ENCODE assay signal across 9 cellular contexts in the genomic region with DNA sequence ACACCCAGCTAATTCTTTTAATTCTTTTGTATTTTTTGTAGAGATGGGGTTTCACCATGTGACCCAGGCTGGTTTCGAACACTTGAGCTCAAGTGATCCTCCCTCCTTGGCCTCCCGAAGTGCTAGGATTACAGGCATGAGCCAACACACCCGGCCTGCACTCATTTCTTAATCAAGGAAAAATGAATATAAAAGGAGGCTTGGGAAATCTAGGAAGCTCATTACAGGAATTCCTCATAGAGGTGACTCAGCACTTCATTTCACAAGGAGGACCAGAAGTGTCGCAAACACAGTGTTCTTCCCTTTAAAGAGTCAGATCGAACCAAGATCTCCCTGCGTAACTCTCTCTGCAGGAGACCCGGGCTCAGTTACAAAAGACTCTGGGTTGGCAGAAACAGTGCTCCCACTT. TPM values are rescaled to one million over a fixed set of nuclear protein-coding genes. Genes with fewer than 3 reads are reported as not detected.
DNase-seq lines count a peak whose midpoint lies in the region; ATAC-seq, FAIRE-seq and TF ChIP-seq lines count a peak whose summit lies in the region.
"Had no signal": no experiment of that assay in that cellular context is flagged by ENCODE, and none has a peak within 500 bp of the region (broad histone marks: within the 10 kb centered on the region; RNA-seq: fewer than 3 reads in every experiment).

No MANE protein-coding gene starts in this region.

- no peak overlapping the region for H3K4me3 ChIP-seq in brain microvascular endothelial cell (ENCODE audit: low read depth, low read length)
- no peak overlapping the region for H3K4me3 ChIP-seq in HepG2 (replicated peaks in 1 of 3; ENCODE audit: insufficient read depth in 1 of 3, low read depth in 2 of 3, low read length in 3 of 3)

- CTCF ChIA-PET in HepG2 (lab: Yijun Ruan, JAX; ENCODE audit: low intra/inter-chr PET ratio, low total read pairs): no interaction called here
- CTCF ChIA-PET in activated CD8-positive, alpha-beta T cell treated with anti-CD3 and anti-CD28 coated beads for 36 hours (lab: Charles Lee): interaction anchor here (1.1 to 1.9 kb wide), 3 partner anchors 54 to 233 kb away, joined by 3 to 6 read pairs (median 3); no protein-coding TSS in a partner anchor

- peak; percentile 6; the same call in 2 of the 3 replicates for ATAC-seq in HepG2
- no peak for ATAC-seq in GM18517 (IDR thresholded peaks at IDR 0.05; ENCODE audit: unreplicated experiment)
- no peak for ATAC-seq in activated CD8-positive, alpha-beta T cell treated with anti-CD3 and anti-CD28 coated beads for 36 hours

- DNase-seq in A172 (ENCODE audit: low spot score): peak; percentile 75
- DNase-seq in HS-5 (ENCODE audit: low read depth): peak; percentile 95
- peak; percentile 88 for DNase-seq in brain microvascular endothelial cell
- DNase-seq in HepG2 (ENCODE audit: low spot score): peak; percentile 89
- DNase-seq in NCI-H146 treated with DMSO at 0.1 percent for 48 hours (lab: John Stamatoyannopoulos, UW; ENCODE audit: unreplicated experiment): no peak
- no peak for DNase-seq in activated CD4-positive, CD25-positive, alpha-beta regulatory T cell (lab: John Stamatoyannopoulos, UW)
- DNase-seq in activated CD8-positive, alpha-beta T cell treated with anti-CD3 and anti-CD28 coated beads for 36 hours: no peak
- DNase-seq: DND-41 had no signal

- no peak for TF ChIP-seq CTCF in brain microvascular endothelial cell (IDR thresholded peaks at IDR 0.05; ENCODE audit: low read depth, low read length, missing control alignments)
- no peak for TF ChIP-seq CTCF in HepG2 (CRISPR knock-in tag; IDR thresholded peaks at IDR 0.05)
- TF ChIP-seq CTCF in activated CD8-positive, alpha-beta T cell treated with anti-CD3 and anti-CD28 coated beads for 36 hours (IDR thresholded peaks at IDR 0.05): no peak

- in situ Hi-C loops in brain microvascular endothelial cell (cut with HindIII; ENCODE audit: low pct_ligation_motif_present, low sequenced_read_pairs): no loop called here
- in situ Hi-C loops in HepG2 (cut with HindIII; ENCODE audit: extremely low pct_ligation_motif_present, low pct_unique_long_range_greater_than_20kb): no loop called here

- peak; percentile 58 for FAIRE-seq in HepG2 (lab: Jason Lieb, UNC)

- no peak for TF ChIP-seq RAD21 in HepG2 (CRISPR knock-in tag; IDR thresholded peaks at IDR 0.05)

- peak overlapping the region; percentile 51 for H3K27ac ChIP-seq in brain microvascular endothelial cell
- H3K27ac ChIP-seq in HepG2 (ENCODE audit: extremely low read length, insufficient read depth, low read length): no peak overlapping the region

- TF ChIP-seq EP300 in HepG2 (IDR thresholded peaks at IDR 0.05; ENCODE audit: low read depth in 2 of 2, low read length in 2 of 2) (peak; percentile 63 to 91), HepG2 (CRISPR knock-in tag; IDR thresholded peaks at IDR 0.05; ENCODE audit: borderline replicate concordance) (peak; percentile 49; the same call in 1 of the 2 replicates)

- H3K36me3 ChIP-seq in brain microvascular endothelial cell (replicated peaks) (no peaks in the 10 kb centered on the region), HepG2 (replicated peaks in 1 of 2; ENCODE audit: control insufficient read depth in 1 of 2, insufficient read depth in 2 of 2, low read length in 2 of 2) (no peaks in the 10 kb centered on the region)

- no TSS peak for BruUV-seq in HepG2 (replicated peaks; lab: Mats Ljungman, UMichigan)

- H3K4me1 ChIP-seq in HepG2 (ENCODE audit: insufficient read depth, low read length): peaks cover 48% of the 10 kb centered on the region

- H3K36me3 Mint-ChIP-seq in activated CD8-positive, alpha-beta T cell treated with anti-CD3 and anti-CD28 coated beads for 36 hours (ENCODE audit: low read depth): no peaks in the 10 kb centered on the region

- TF ChIP-seq POLR2A in HepG2 (IDR thresholded peaks at IDR 0.05; ENCODE audit: insufficient read depth in 1 of 2, low read depth in 2 of 2, low read length in 2 of 2): no peak

- no peaks in the 10 kb centered on the region for H3K27me3 Mint-ChIP-seq in activated CD8-positive, alpha-beta T cell treated with anti-CD3 and anti-CD28 coated beads for 36 hours

- H3K27me3 ChIP-seq in brain microvascular endothelial cell (replicated peaks): no peaks in the 10 kb centered on the region
- no peaks in the 10 kb centered on the region for H3K27me3 ChIP-seq in HepG2 (ENCODE audit: control insufficient read depth in 1 of 2, insufficient read depth in 2 of 2, low read length in 2 of 2)

- peak overlapping the region; percentile 43 for H3K4me2 ChIP-seq in HepG2 (ENCODE audit: low read depth, low read length)

- H3K4me3 Mint-ChIP-seq in activated CD8-positive, alpha-beta T cell treated with anti-CD3 and anti-CD28 coated beads for 36 hours: no peak overlapping the region

- POLR2A ChIA-PET in HepG2 (lab: Yijun Ruan, JAX): interaction anchor here (0.6 to 4.6 kb wide), 15 partner anchors 9 to 253 kb away, joined by 3 to 83 read pairs (median 9); a partner anchor contains a TSS
- POLR2A ChIA-PET in activated CD8-positive, alpha-beta T cell treated with anti-CD3 and anti-CD28 coated beads for 36 hours (lab: Charles Lee): interaction anchor here (0.6 to 1.9 kb wide), 3 partner anchors 27 to 233 kb away, joined by 4 to 9 read pairs (median 4); a partner anchor contains a TSS

- H3K9ac ChIP-seq in HepG2 (ENCODE audit: insufficient read depth, low read depth, low read length): no peak overlapping the region

- H3K79me2 ChIP-seq in HepG2 (ENCODE audit: insufficient read depth, low read length): no peaks in the 10 kb centered on the region

- H2AFZ ChIP-seq in HepG2 (ENCODE audit: low read length): no peak overlapping the region

- no peaks in the 10 kb centered on the region for H4K20me1 ChIP-seq in HepG2 (ENCODE audit: insufficient read depth, low read length)

- peaks cover 7% of the 10 kb centered on the region for H3K9me3 Mint-ChIP-seq in activated CD8-positive, alpha-beta T cell treated with anti-CD3 and anti-CD28 coated beads for 36 hours

- 24% methylated on average over 7 of the region's 7 CpGs for WGBS in HepG2 (ENCODE audit: low lambda C conversion rate)

- H3K4me1 Mint-ChIP-seq in activated CD8-positive, alpha-beta T cell treated with anti-CD3 and anti-CD28 coated beads for 36 hours (ENCODE audit: low read depth): peaks cover 15% of the 10 kb centered on the region

- peaks cover 11% of the 10 kb centered on the region for H3K9me3 ChIP-seq in HepG2 (ENCODE audit: low read length)

- H3K27ac Mint-ChIP-seq in activated CD8-positive, alpha-beta T cell treated with anti-CD3 and anti-CD28 coated beads for 36 hours: no peak overlapping the region

- intact Hi-C loops in HepG2 (cut with micrococcal nuclease; ENCODE audit: unreplicated experiment): loop anchor here (1.0 kb wide), 1 partner anchor 9 kb away; no protein-coding TSS in a partner anchor
- intact Hi-C loops in activated CD8-positive, alpha-beta T cell treated with anti-CD3 and anti-CD28 coated beads for 36 hours (cut with micrococcal nuclease): no loop called here

TF ChIP-seq in HepG2, 621 proteins besides CTCF, POLR2A, EP300 and RAD21 (continues in another document):
- TF ChIP-seq HMG20B (CRISPR knock-in tag; conservative IDR thresholded peaks at IDR 0.05) (0 out of 2 replicates have a peak, but pooled peaks have one; percentile 14), ZNF547 (CRISPR knock-in tag; IDR thresholded peaks at IDR 0.05) (no peak), ZNF850 (CRISPR knock-in tag; conservative IDR thresholded peaks at IDR 0.05) (no peak), FLYWCH1 (CRISPR knock-in tag; IDR thresholded peaks at IDR 0.05) (no peak), SOX6 (IDR thresholded peaks at IDR 0.05) (no peak), SOX6 (CRISPR knock-in tag; IDR thresholded peaks at IDR 0.05) (peak; percentile 31; the same call in 1 of the 2 replicates), TBL1XR1 (IDR thresholded peaks at IDR 0.05; ENCODE audit: borderline replicate concordance, low read length, partially characterized antibody) (peak; percentile 59), RCOR2 (CRISPR knock-in tag; IDR thresholded peaks at IDR 0.05) (peak; percentile 28; the same call in 1 of the 2 replicates), SMC3 (IDR thresholded peaks at IDR 0.05; ENCODE audit: low read length) (peak; percentile 67), GATAD2A (CRISPR knock-in tag; IDR thresholded peaks at IDR 0.05) (peak; percentile 80), NFE2L2 (IDR thresholded peaks at IDR 0.05; ENCODE audit: low read length) (peak; percentile 98), MAFK (conservative IDR thresholded peaks at IDR 0.05 in 1 of 2, IDR thresholded peaks at IDR 0.05 in 1 of 2; ENCODE audit: low read length in 2 of 2) (peak; percentile 86 to 96)

RNA-seq across cellular contexts. Expression of a gene that starts 30.3 kb away (rescaled TPM):
- total RNA-seq in A172 (2014; rRNA removed; shearing (Covaris generic)): 41.3 and 58.1 TPM in 2 replicates
- total RNA-seq in HepG2 (2016; rRNA removed; fragmentation: Illumina TruSeq; extraction: Trizol): 232 and 319 TPM in 2 replicates
- 103 and 116 TPM in 2 replicates for total RNA-seq in HepG2 (2016; cell fraction: cytosol; rRNA removed; fragmentation: Illumina TruSeq; extraction: Trizol; ENCODE audit: low read depth)
- 208 and 321 TPM in 2 replicates for total RNA-seq in HepG2 (2016; cell fraction: insoluble cytoplasmic fraction; rRNA removed; fragmentation: Illumina TruSeq; extraction: Trizol)
- 196 and 209 TPM in 2 replicates for total RNA-seq in HepG2 (2016; cell fraction: membrane; rRNA removed; fragmentation: Illumina TruSeq; extraction: Trizol)
- 367 and 382 TPM in 2 replicates for total RNA-seq in HepG2 (2016; cell fraction: nucleus; rRNA removed; fragmentation: Illumina TruSeq; extraction: Trizol)
- polyA plus RNA-seq in HepG2 (2011; rRNA removed): 173 and 197 TPM in 2 replicates
- 81.6 and 128 TPM in 2 replicates for polyA plus RNA-seq in HepG2 (2011; cell fraction: cytosol; rRNA removed)
- 363 and 589 TPM in 2 replicates for polyA plus RNA-seq in HepG2 (2011; cell fraction: nucleus; rRNA removed)
- 58.7 and 87.8 TPM in 2 replicates for polyA plus RNA-seq in HepG2 (2012)
- 21.2 and 21.7 TPM in 2 replicates for polyA plus RNA-seq in HepG2 (2016; cell fraction: cytosol; fragmentation: Illumina TruSeq; extraction: Trizol; ENCODE audit: low read depth)
- polyA plus RNA-seq in HepG2 (2016; cell fraction: insoluble cytoplasmic fraction; fragmentation: Illumina TruSeq; extraction: Trizol; ENCODE audit: low read depth): 160 and 187 TPM in 2 replicates
- 41.5 and 42.6 TPM in 2 replicates for polyA plus RNA-seq in HepG2 (2016; cell fraction: membrane; fragmentation: Illumina TruSeq; extraction: Trizol; ENCODE audit: low read depth)
- polyA plus RNA-seq in HepG2 (2016; cell fraction: nucleus; fragmentation: Illumina TruSeq; extraction: Trizol; ENCODE audit: insufficient read depth, low read depth): 546 and 548 TPM in 2 replicates
- polyA minus RNA-seq in HepG2 (2011; rRNA and poly(A)+ RNA removed; ENCODE audit: low replicate concordance): 421 and 666 TPM in 2 replicates
- 80.5 and 103 TPM in 2 replicates for polyA minus RNA-seq in HepG2 (2011; cell fraction: cytosol; rRNA and poly(A)+ RNA removed)
- 421 and 559 TPM in 2 replicates for polyA minus RNA-seq in HepG2 (2011; cell fraction: nucleus; rRNA and poly(A)+ RNA removed)
- 100 to 1,000 TPM; 218 to 227 TPM for total RNA-seq in activated CD8-positive, alpha-beta T cell treated with anti-CD3 and anti-CD28 coated beads for 36 hours

Comparison
In these comparisons a context has a peak if more than half of its experiments do, and no peak if none do; other contexts are left out.
1. DNase-seq: peak in A172 (single experiment), HS-5 (single experiment), brain microvascular endothelial cell (single experiment) and HepG2 (single experiment); none in NCI-H146 treated with DMSO at 0.1 percent for 48 hours (single experiment), activated CD4-positive, CD25-positive, alpha-beta regulatory T cell (0 of 4) and activated CD8-positive, alpha-beta T cell treated with anti-CD3 and anti-CD28 coated beads for 36 hours (single experiment).